Comparison of ENCODE assay signal across 30 cellular contexts in genomic region chr6:130973521-130974277, GRCh38.
"Had no signal": no experiment of that assay in that cellular context is flagged by ENCODE, and none has a peak within 500 bp of the region (broad histone marks: within the 10 kb centered on the region; RNA-seq: fewer than 3 reads in every experiment).

No MANE protein-coding gene starts in this region.

- H3K9me3 Mint-ChIP-seq: activated CD4-positive, alpha-beta memory T cell treated with anti-CD3 and anti-CD28 coated beads, Interleukin-2, amount 10 ng/mL, durations not matched to agents 7 days and 5 days; activated naive CD8-positive, alpha-beta T cell treated with anti-CD3 and anti-CD28 coated beads, Interleukin-2, amount 50 U/mL, for 24 hours; activated T-cell treated with anti-CD3 and anti-CD28 coated beads, Interleukin-2, amount 50 U/mL, for 4 hours; activated T-helper 2 cell treated with anti-CD3 and anti-CD28 coated beads, Interferon-gamma antibody, Interleukin-2, Interleukin-4, amounts not matched to agents 10 μg/mL and 5 μg/mL and 100 μg/mL, durations not matched to agents 14 hours and 24 hours and 36 hours; central memory CD8-positive, alpha-beta T cell; nephron; stimulated activated memory B cell treated with anti-CD40 and anti-IgM and Interleukin-4, amounts not matched to agents 10 μg/mL and 1 μg/mL and 100 μg/mL, for 72 hours; stimulated activated naive CD8-positive, alpha-beta T cell treated with anti-CD3 and anti-CD28 coated beads, Interleukin-15, amount 100 ng/mL, for 72 hours had no signal

- DNase-seq: activated CD4-positive, alpha-beta memory T cell treated with anti-CD3 and anti-CD28 coated beads, Interleukin-2, amount 10 ng/mL, durations not matched to agents 7 days and 5 days; activated CD4-positive, alpha-beta T cell treated with anti-CD3 and anti-CD28 coated beads for 1 hour; activated CD4-positive, alpha-beta T cell treated with anti-CD3 and anti-CD28 coated beads, Interleukin-2, amount 10 ng/mL, durations not matched to agents 7 days and 5 days; activated naive CD8-positive, alpha-beta T cell treated with anti-CD3 and anti-CD28 coated beads, Interleukin-2, amount 50 U/mL, for 24 hours; activated T-cell treated with anti-CD3 and anti-CD28 coated beads, Interleukin-2, amount 50 U/mL, for 4 hours; anterior cingulate cortex; dermis blood vessel endothelial cell; effector CD4-positive, alpha-beta T cell; gastrocnemius medialis; glutamatergic neuron; left cardiac atrium; left ventricle myocardium superior; small intestine; stimulated activated CD4-positive, alpha-beta T cell treated with anti-CD3 and anti-CD28 coated beads, Interleukin-4, amount 100 ng/mL, for 24 hours; stimulated activated naive CD8-positive, alpha-beta T cell treated with anti-CD3 and anti-CD28 coated beads, Interleukin-15, amount 100 ng/mL, for 72 hours; substantia nigra; T-helper 9 cell; upper lobe of left lung had no signal

- ATAC-seq: activated naive CD8-positive, alpha-beta T cell treated with anti-CD3 and anti-CD28 coated beads, Interleukin-2, amount 50 U/mL, for 24 hours; activated T-cell treated with anti-CD3 and anti-CD28 coated beads, Interleukin-2, amount 50 U/mL, for 4 hours; gastrocnemius medialis; left cardiac atrium; left ventricle myocardium superior; sciatic nerve; stimulated activated memory B cell treated with anti-CD40 and anti-IgM and Interleukin-4, amounts not matched to agents 10 μg/mL and 1 μg/mL and 100 μg/mL, for 72 hours; stimulated activated naive CD8-positive, alpha-beta T cell treated with anti-CD3 and anti-CD28 coated beads, Interleukin-15, amount 100 ng/mL, for 72 hours had no signal

- H3K36me3 ChIP-seq: gastrocnemius medialis, neutrophil, upper lobe of left lung, vagina had no signal

- H3K27ac ChIP-seq: gastrocnemius medialis, neutrophil, upper lobe of left lung, vagina had no signal

- H3K4me1 Mint-ChIP-seq: activated CD4-positive, alpha-beta memory T cell treated with anti-CD3 and anti-CD28 coated beads, Interleukin-2, amount 10 ng/mL, durations not matched to agents 7 days and 5 days; activated CD4-positive, alpha-beta T cell treated with anti-CD3 and anti-CD28 coated beads, Interleukin-2, amount 10 ng/mL, durations not matched to agents 7 days and 5 days; activated naive CD4-positive, alpha-beta T cell treated with anti-CD3 and anti-CD28 coated beads, Interleukin-2, amount 50 U/mL, for 24 hours; central memory CD8-positive, alpha-beta T cell had no signal

- H3K9me3 ChIP-seq: gastrocnemius medialis, neutrophil, upper lobe of left lung, vagina had no signal

- H3K27me3 Mint-ChIP-seq: activated CD4-positive, alpha-beta memory T cell treated with anti-CD3 and anti-CD28 coated beads, Interleukin-2, amount 10 ng/mL, durations not matched to agents 7 days and 5 days; activated CD4-positive, alpha-beta T cell treated with anti-CD3 and anti-CD28 coated beads, Interleukin-2, amount 10 ng/mL, durations not matched to agents 7 days and 5 days; activated naive CD4-positive, alpha-beta T cell treated with anti-CD3 and anti-CD28 coated beads, Interleukin-2, amount 50 U/mL, for 24 hours; activated naive CD8-positive, alpha-beta T cell treated with anti-CD3 and anti-CD28 coated beads, Interleukin-2, amount 50 U/mL, for 24 hours; central memory CD8-positive, alpha-beta T cell; stimulated activated memory B cell treated with anti-CD40 and anti-IgM and Interleukin-4, amounts not matched to agents 10 μg/mL and 1 μg/mL and 100 μg/mL, for 72 hours; stimulated activated naive CD8-positive, alpha-beta T cell treated with anti-CD3 and anti-CD28 coated beads, Interleukin-15, amount 100 ng/mL, for 72 hours had no signal

- H3K27me3 ChIP-seq: gastrocnemius medialis, neutrophil, upper lobe of left lung, vagina had no signal

- H3K27ac Mint-ChIP-seq: activated CD4-positive, alpha-beta memory T cell treated with anti-CD3 and anti-CD28 coated beads, Interleukin-2, amount 10 ng/mL, durations not matched to agents 7 days and 5 days; activated CD4-positive, alpha-beta T cell treated with anti-CD3 and anti-CD28 coated beads, Interleukin-2, amount 10 ng/mL, durations not matched to agents 7 days and 5 days; activated naive CD4-positive, alpha-beta T cell treated with anti-CD3 and anti-CD28 coated beads, Interleukin-2, amount 50 U/mL, for 24 hours; activated naive CD8-positive, alpha-beta T cell treated with anti-CD3 and anti-CD28 coated beads, Interleukin-2, amount 50 U/mL, for 24 hours; activated T-helper 2 cell treated with anti-CD3 and anti-CD28 coated beads, Interferon-gamma antibody, Interleukin-2, Interleukin-4, amounts not matched to agents 10 μg/mL and 5 μg/mL and 100 μg/mL, durations not matched to agents 14 hours and 24 hours and 36 hours; nephron; stimulated activated memory B cell treated with anti-CD40 and anti-IgM and Interleukin-4, amounts not matched to agents 10 μg/mL and 1 μg/mL and 100 μg/mL, for 72 hours; stimulated activated naive CD8-positive, alpha-beta T cell treated with anti-CD3 and anti-CD28 coated beads, Interleukin-15, amount 100 ng/mL, for 72 hours had no signal

- H3K4me3 ChIP-seq: gastrocnemius medialis, upper lobe of left lung, vagina had no signal

- FAIRE-seq: bronchial epithelial cell, colon, endometrium, keratinocyte, small intestine had no signal

- H3K36me3 Mint-ChIP-seq: stimulated activated memory B cell treated with anti-CD40 and anti-IgM and Interleukin-4, amounts not matched to agents 10 μg/mL and 1 μg/mL and 100 μg/mL, for 72 hours had no signal

- H3K4me3 Mint-ChIP-seq: activated CD4-positive, alpha-beta memory T cell treated with anti-CD3 and anti-CD28 coated beads, Interleukin-2, amount 10 ng/mL, durations not matched to agents 7 days and 5 days; activated CD4-positive, alpha-beta T cell treated with anti-CD3 and anti-CD28 coated beads, Interleukin-2, amount 10 ng/mL, durations not matched to agents 7 days and 5 days; activated naive CD4-positive, alpha-beta T cell treated with anti-CD3 and anti-CD28 coated beads, Interleukin-2, amount 50 U/mL, for 24 hours; activated naive CD8-positive, alpha-beta T cell treated with anti-CD3 and anti-CD28 coated beads, Interleukin-2, amount 50 U/mL, for 24 hours; activated T-cell treated with anti-CD3 and anti-CD28 coated beads, Interleukin-2, amount 50 U/mL, for 4 hours; central memory CD8-positive, alpha-beta T cell; nephron; stimulated activated memory B cell treated with anti-CD40 and anti-IgM and Interleukin-4, amounts not matched to agents 10 μg/mL and 1 μg/mL and 100 μg/mL, for 72 hours; stimulated activated naive CD8-positive, alpha-beta T cell treated with anti-CD3 and anti-CD28 coated beads, Interleukin-15, amount 100 ng/mL, for 72 hours had no signal
